2 cellular contexts compared by ENCODE assay signal in the genomic region with DNA sequence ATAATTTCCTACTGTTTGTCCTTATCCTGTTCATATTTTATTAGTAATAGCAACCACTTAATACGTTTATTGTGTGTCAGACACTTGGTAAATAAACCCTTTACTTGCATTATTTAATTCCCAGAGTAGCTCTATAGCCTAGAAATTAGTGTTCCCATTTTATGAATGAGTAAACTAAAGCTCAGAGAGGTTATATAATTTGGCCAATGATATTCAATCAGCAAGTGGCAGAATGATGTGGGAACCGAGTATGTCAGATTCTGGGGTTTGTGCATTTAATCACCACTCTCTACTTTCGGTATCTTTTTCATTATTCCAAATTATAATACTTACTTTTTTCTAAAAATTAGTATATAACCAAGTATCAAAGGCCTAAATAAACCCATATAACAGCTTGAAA.
TF ChIP-seq lines count a peak whose summit lies in the region.

No MANE protein-coding gene starts in this region.

TF ChIP-seq in HepG2, 621 proteins besides CTCF, POLR2A, EP300 and RAD21:
- no peak for TF ChIP-seq NONO (IDR thresholded peaks at IDR 0.05)
- TF ChIP-seq NONO (CRISPR knock-in tag; conservative IDR thresholded peaks at IDR 0.05): no peak
- 0 out of 2 replicates have a peak, but pooled peaks have one; percentile 25 for TF ChIP-seq ZNF629 (CRISPR knock-in tag; conservative IDR thresholded peaks at IDR 0.05)

TF ChIP-seq in GM12878, 131 proteins besides CTCF, POLR2A, EP300 and RAD21:
- TF ChIP-seq JUNB (IDR thresholded peaks at IDR 0.05): peak; percentile 13; the same call in 1 of the 2 replicates
- TF ChIP-seq, protein P1, sequence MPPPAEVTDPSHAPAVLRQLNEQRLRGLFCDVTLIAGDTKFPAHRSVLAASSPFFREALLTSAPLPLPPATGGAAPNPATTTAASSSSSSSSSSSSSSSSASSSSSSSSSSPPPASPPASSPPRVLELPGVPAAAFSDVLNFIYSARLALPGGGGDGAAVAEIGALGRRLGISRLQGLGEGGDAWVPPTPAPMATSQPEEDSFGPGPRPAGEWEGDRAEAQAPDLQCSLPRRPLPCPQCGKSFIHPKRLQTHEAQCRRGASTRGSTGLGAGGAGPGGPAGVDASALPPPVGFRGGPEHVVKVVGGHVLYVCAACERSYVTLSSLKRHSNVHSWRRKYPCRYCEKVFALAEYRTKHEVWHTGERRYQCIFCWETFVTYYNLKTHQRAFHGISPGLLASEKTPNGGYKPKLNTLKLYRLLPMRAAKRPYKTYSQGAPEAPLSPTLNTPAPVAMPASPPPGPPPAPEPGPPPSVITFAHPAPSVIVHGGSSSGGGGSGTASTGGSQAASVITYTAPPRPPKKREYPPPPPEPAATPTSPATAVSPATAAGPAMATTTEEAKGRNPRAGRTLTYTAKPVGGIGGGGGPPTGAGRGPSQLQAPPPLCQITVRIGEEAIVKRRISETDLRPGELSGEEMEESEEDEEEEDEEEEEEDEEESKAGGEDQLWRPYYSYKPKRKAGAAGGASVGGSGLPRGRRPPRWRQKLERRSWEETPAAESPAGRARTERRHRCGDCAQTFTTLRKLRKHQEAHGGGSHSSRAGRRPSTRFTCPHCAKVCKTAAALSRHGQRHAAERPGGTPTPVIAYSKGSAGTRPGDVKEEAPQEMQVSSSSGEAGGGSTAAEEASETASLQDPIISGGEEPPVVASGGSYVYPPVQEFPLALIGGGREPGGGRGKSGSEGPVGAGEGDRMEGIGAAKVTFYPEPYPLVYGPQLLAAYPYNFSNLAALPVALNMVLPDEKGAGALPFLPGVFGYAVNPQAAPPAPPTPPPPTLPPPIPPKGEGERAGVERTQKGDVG (CRISPR knock-in tag; IDR thresholded peaks at IDR 0.05): no peak
